In genomic region chr22:30637701-30638114, GRCh38 we compare ENCODE assay signal across 11 cellular contexts. TPM values are rescaled to one million over a fixed set of nuclear protein-coding genes. Genes with fewer than 3 reads are reported as not detected.
DNase-seq lines count a peak whose midpoint lies in the region; ATAC-seq and TF ChIP-seq lines count a peak whose summit lies in the region.
"Had no signal": no experiment of that assay in that cellular context is flagged by ENCODE, and none has a peak within 500 bp of the region (broad histone marks: within the 10 kb centered on the region; RNA-seq: fewer than 3 reads in every experiment).

No MANE protein-coding gene starts in this region.

- H3K9me2 ChIP-seq in HCT116 (ENCODE audit: insufficient read depth), result no peaks in the 10 kb centered on the region

- no peak for TF ChIP-seq CTCF in HCT116 (IDR thresholded peaks at IDR 0.05 in 2 of 3, conservative IDR thresholded peaks at IDR 0.05 in 1 of 3; ENCODE audit: borderline replicate concordance in 1 of 3, insufficient read depth in 1 of 3, low read depth in 2 of 3, low read length in 2 of 3)
- TF ChIP-seq CTCF in nephron (IDR thresholded peaks at IDR 0.05; ENCODE audit: unreplicated experiment in 3 of 3), result no peak
- no peak for TF ChIP-seq CTCF in upper lobe of left lung (IDR thresholded peaks at IDR 0.05)

- peaks cover 8% of the 10 kb centered on the region for H3K36me3 Mint-ChIP-seq in activated naive CD8-positive, alpha-beta T cell
- H3K36me3 Mint-ChIP-seq in nephron (ENCODE audit: low read depth), result peaks cover 4% of the 10 kb centered on the region

- intact Hi-C loops in HCT116 (cut with micrococcal nuclease), result loop anchor here (10.0 kb wide), 1 partner anchor 287 kb away; no protein-coding TSS in a partner anchor

- ATAC-seq in HCT116 (no peak), upper lobe of left lung (ENCODE audit: low FRiP score in 2 of 2) (no peak), HG02623 (IDR thresholded peaks at IDR 0.05; ENCODE audit: unreplicated experiment) (no peak)

- no TSS peak for BruUV-seq in HCT116 (replicated peaks; lab: Mats Ljungman, UMichigan)

- TF ChIP-seq EP300 in upper lobe of left lung (IDR thresholded peaks at IDR 0.05), result no peak

- no peak overlapping the region for H3K9ac ChIP-seq in HCT116 (ENCODE audit: low read length)

- H3K36me3 ChIP-seq in HCT116 (ENCODE audit: control insufficient read depth in 1 of 2, insufficient read depth in 2 of 2, low read length in 2 of 2) (no peaks in the 10 kb centered on the region), upper lobe of left lung (no peaks in the 10 kb centered on the region)

- no peak for TF ChIP-seq RAD21 in HCT116 (IDR thresholded peaks at IDR 0.05; ENCODE audit: low read depth)

- DNase-seq in HCT116 (ENCODE audit: low read depth, low spot score) (no peak), NCI-H1436 (lab: John Stamatoyannopoulos, UW) (no peak), upper lobe of left lung (no peak)
- DNase-seq: activated CD4-positive, alpha-beta T cell treated with anti-CD3 and anti-CD28 coated beads for 48 hours; kidney glomerular epithelial cell; NCI-H526 treated with DMSO at 0.1 percent for 48 hours; stimulated activated CD4-positive, alpha-beta T cell treated with anti-CD3 and anti-CD28 coated beads, Interleukin-1b, Interleukin-23, amount 100 ng/mL, for 48 hours had no signal

- no peaks in the 10 kb centered on the region for H4K20me1 ChIP-seq in HCT116 (ENCODE audit: insufficient read depth)

- H3K27me3 Mint-ChIP-seq in activated naive CD8-positive, alpha-beta T cell, result no peaks in the 10 kb centered on the region
- no peaks in the 10 kb centered on the region for H3K27me3 Mint-ChIP-seq in nephron (ENCODE audit: low read depth)

- no peak for TF ChIP-seq POLR2A in HCT116 (IDR thresholded peaks at IDR 0.05; ENCODE audit: borderline replicate concordance, extremely low read depth, insufficient read depth, insufficient read length)
- no peak for TF ChIP-seq POLR2A in upper lobe of left lung (IDR thresholded peaks at IDR 0.05)

- H3K4me3 ChIP-seq in HCT116 (replicated peaks in 1 of 2; ENCODE audit: low read depth in 1 of 2, low read length in 2 of 2) (no peak overlapping the region), upper lobe of left lung (no peak overlapping the region)

- peak overlapping the region; percentile 79; the same call in 1 of the 2 replicates for H3K4me2 ChIP-seq in HCT116 (ENCODE audit: low read length)

- RAD21 ChIA-PET in HCT116 (lab: Charles Lee; ENCODE audit: low non-redundant PET in 1 of 2, low total read pairs in 2 of 2, uncharacterized antibody in 2 of 2, unreplicated experiment in 2 of 2), result interaction anchor here in 1 of 2 experiments (0.6 kb wide), 1 partner anchor 894 kb away, joined by 3 read pairs; no protein-coding TSS in a partner anchor

- H3K4me1 ChIP-seq in HCT116 (ENCODE audit: control insufficient read depth in 1 of 2, insufficient read depth in 2 of 2, low read length in 2 of 2), result peaks cover 17 to 29% of the 10 kb centered on the region in 2 experiments
- peaks cover 28 to 42% (median 30%) of the 10 kb centered on the region in 4 donors for H3K4me1 ChIP-seq in upper lobe of left lung

- H3K9me3 ChIP-seq in HCT116 (ENCODE audit: control insufficient read depth in 1 of 2, insufficient read depth in 1 of 2, low read depth in 1 of 2, low read length in 2 of 2) (no peaks in the 10 kb centered on the region), upper lobe of left lung (no peaks in the 10 kb centered on the region)

- peaks cover 18% of the 10 kb centered on the region; the same call in 1 of the 2 replicates for H3K79me2 ChIP-seq in HCT116 (ENCODE audit: insufficient read depth, low read length)

- no peaks in the 10 kb centered on the region for H3K27me3 ChIP-seq in HCT116 (ENCODE audit: insufficient read depth, low read length)
- H3K27me3 ChIP-seq in upper lobe of left lung, result no peaks in the 10 kb centered on the region

- H3K27ac ChIP-seq in HCT116 (ENCODE audit: low read depth, low read length) (no peak overlapping the region), upper lobe of left lung (no peak overlapping the region)

- CTCF ChIA-PET in HCT116 (lab: Charles Lee), result no interaction called here

- 79 to 100% methylated on average over 1 of the region's 1 CpG for WGBS in upper lobe of left lung, 2 donors

- H3K9me3 Mint-ChIP-seq in activated naive CD8-positive, alpha-beta T cell (ENCODE audit: low read depth), result no peaks in the 10 kb centered on the region
- H3K9me3 Mint-ChIP-seq in nephron, result no peaks in the 10 kb centered on the region
- H3K9me3 Mint-ChIP-seq: dendritic cell treated with granulocyte-macrophage colony-stimulating factor and Interleukin-4, amounts not matched to agents 40 ng/mL and 50 ng/mL, for 4 days had no signal

- H3K4me1 Mint-ChIP-seq in activated naive CD8-positive, alpha-beta T cell (ENCODE audit: low read depth), result peaks cover 19% of the 10 kb centered on the region
- peaks cover 15% of the 10 kb centered on the region for H3K4me1 Mint-ChIP-seq in nephron

- H2AFZ ChIP-seq in HCT116 (ENCODE audit: low read depth, low read length, poor library complexity, severe bottlenecking), result no peak overlapping the region

- peak overlapping the region; percentile 83 for H3K4me3 Mint-ChIP-seq in activated naive CD8-positive, alpha-beta T cell
- H3K4me3 Mint-ChIP-seq in nephron, result peak overlapping the region; percentile 50 to 71 (median 65)
- H3K4me3 Mint-ChIP-seq: dendritic cell treated with granulocyte-macrophage colony-stimulating factor and Interleukin-4, amounts not matched to agents 40 ng/mL and 50 ng/mL, for 4 days had no signal

- peak overlapping the region; percentile 34 for H3K27ac Mint-ChIP-seq in activated naive CD8-positive, alpha-beta T cell
- H3K27ac Mint-ChIP-seq in nephron, result no peak overlapping the region
- H3K27ac Mint-ChIP-seq: dendritic cell treated with granulocyte-macrophage colony-stimulating factor and Interleukin-4, amounts not matched to agents 40 ng/mL and 50 ng/mL, for 4 days had no signal

- POLR2A ChIA-PET in HCT116 (lab: Charles Lee), result no interaction called here

TF ChIP-seq in HCT116, 20 proteins besides CTCF, POLR2A, EP300 and RAD21:
- no peak for TF ChIP-seq ZFX (IDR thresholded peaks at IDR 0.05)
- no peak for TF ChIP-seq SRF (IDR thresholded peaks at IDR 0.05; ENCODE audit: low read depth)
- TF ChIP-seq CEBPB (IDR thresholded peaks at IDR 0.05; ENCODE audit: low read depth), result no peak
TF ChIP-seq in HCT116: peak in this region for 0.

RNA-seq across cellular contexts. Expression of gene SLC35E4, which starts 2.1 kb away (rescaled TPM):
- total RNA-seq in HCT116 (2021; ENCODE audit: unreplicated experiment) (6.2 TPM), upper lobe of left lung (10 to 100 TPM in 2 of 6 donors, 1 to 10 TPM in 4; 1.3 to 14.7 (median 5.8) TPM)
- 5.4 and 5.9 TPM in 2 replicates for polyA plus RNA-seq in HCT116 (2012)

RNA-seq across cellular contexts. Expression of gene DUSP18, which starts 30.0 kb away (rescaled TPM):
- total RNA-seq in HCT116 (2021; ENCODE audit: unreplicated experiment) (9.7 TPM), upper lobe of left lung (10 to 100 TPM; 13.0 to 40.9 (median 29.4) TPM)
- polyA plus RNA-seq in HCT116 (2012), result 8.3 and 8.6 TPM in 2 replicates

RNA-seq across cellular contexts. Expression of gene TCN2, which starts 30.7 kb away (rescaled TPM):
- total RNA-seq in HCT116 (2021; ENCODE audit: unreplicated experiment) (2.2 TPM), upper lobe of left lung (10 to 100 TPM; 40.2 to 87.1 (median 60.7) TPM)
- 2.3 and 2.7 TPM in 2 replicates for polyA plus RNA-seq in HCT116 (2012)

RNA-seq across cellular contexts. Expression of gene PES1, which starts 46.0 kb away (rescaled TPM):
- total RNA-seq in HCT116 (2021; ENCODE audit: unreplicated experiment) (167 TPM), upper lobe of left lung (10 to 100 TPM; 27.2 to 66.9 (median 56.9) TPM)
- 120 and 128 TPM in 2 replicates for polyA plus RNA-seq in HCT116 (2012)

RNA-seq across cellular contexts. Expression of gene OSBP2, which starts 57.0 kb away (rescaled TPM):
- total RNA-seq in HCT116 (2021; ENCODE audit: unreplicated experiment), result 12.9 TPM
- polyA plus RNA-seq in HCT116 (2012), result 11.6 and 13.4 TPM in 2 replicates
- total RNA-seq in upper lobe of left lung, result 10 to 100 TPM in 2 of 6 donors, 1 to 10 TPM in 4; 3.5 to 14.5 (median 5.0) TPM

Comparison
In these comparisons a context has a peak if more than half of its experiments do, and no peak if none do; other contexts are left out.
1. RNA of gene TCN2, which starts 30.7 kb away (total RNA-seq): 40.2 to 87.1 TPM in upper lobe of left lung; 2.2 TPM in HCT116 (single experiment); every median in the first group is over 10 times any median in the second.